ENCODE assay signal across 1 cellular context in the genomic region with DNA sequence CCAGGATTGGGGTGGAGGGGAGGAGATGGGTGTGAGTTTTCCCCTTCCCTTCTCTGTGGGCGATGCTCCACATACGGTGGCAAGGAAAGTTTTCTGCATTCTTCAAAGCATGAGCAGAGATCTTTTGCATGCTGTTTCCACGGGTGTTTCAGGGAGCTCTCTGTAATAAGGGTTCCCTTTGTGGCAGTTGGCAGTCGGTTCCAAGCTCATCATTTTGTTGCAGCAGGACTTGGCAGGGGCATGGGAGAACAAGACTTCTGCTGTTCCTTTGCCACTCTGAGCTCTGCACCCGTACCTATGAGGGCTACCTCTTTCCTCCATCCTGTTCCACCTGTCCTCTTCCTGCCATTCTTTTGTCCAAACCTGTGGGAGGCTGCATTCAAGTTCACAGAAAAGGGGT.
TF ChIP-seq lines count a peak whose summit lies in the region.

No MANE protein-coding gene starts in this region.

TF ChIP-seq in GM23338, 12 proteins besides CTCF, POLR2A, EP300 and RAD21 (continued from another document):
- TF ChIP-seq, protein P1, sequence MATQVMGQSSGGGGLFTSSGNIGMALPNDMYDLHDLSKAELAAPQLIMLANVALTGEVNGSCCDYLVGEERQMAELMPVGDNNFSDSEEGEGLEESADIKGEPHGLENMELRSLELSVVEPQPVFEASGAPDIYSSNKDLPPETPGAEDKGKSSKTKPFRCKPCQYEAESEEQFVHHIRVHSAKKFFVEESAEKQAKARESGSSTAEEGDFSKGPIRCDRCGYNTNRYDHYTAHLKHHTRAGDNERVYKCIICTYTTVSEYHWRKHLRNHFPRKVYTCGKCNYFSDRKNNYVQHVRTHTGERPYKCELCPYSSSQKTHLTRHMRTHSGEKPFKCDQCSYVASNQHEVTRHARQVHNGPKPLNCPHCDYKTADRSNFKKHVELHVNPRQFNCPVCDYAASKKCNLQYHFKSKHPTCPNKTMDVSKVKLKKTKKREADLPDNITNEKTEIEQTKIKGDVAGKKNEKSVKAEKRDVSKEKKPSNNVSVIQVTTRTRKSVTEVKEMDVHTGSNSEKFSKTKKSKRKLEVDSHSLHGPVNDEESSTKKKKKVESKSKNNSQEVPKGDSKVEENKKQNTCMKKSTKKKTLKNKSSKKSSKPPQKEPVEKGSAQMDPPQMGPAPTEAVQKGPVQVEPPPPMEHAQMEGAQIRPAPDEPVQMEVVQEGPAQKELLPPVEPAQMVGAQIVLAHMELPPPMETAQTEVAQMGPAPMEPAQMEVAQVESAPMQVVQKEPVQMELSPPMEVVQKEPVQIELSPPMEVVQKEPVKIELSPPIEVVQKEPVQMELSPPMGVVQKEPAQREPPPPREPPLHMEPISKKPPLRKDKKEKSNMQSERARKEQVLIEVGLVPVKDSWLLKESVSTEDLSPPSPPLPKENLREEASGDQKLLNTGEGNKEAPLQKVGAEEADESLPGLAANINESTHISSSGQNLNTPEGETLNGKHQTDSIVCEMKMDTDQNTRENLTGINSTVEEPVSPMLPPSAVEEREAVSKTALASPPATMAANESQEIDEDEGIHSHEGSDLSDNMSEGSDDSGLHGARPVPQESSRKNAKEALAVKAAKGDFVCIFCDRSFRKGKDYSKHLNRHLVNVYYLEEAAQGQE (IDR thresholded peaks at IDR 0.05; ENCODE audit: unreplicated experiment): no peak
- TF ChIP-seq POLR2AphosphoS5 (IDR thresholded peaks at IDR 0.05; ENCODE audit: low read depth) (no peak), STAT1 (IDR thresholded peaks at IDR 0.05; ENCODE audit: unreplicated experiment) (no peak), JUNB (IDR thresholded peaks at IDR 0.05; ENCODE audit: unreplicated experiment) (no peak)
- TF ChIP-seq, protein P2, sequence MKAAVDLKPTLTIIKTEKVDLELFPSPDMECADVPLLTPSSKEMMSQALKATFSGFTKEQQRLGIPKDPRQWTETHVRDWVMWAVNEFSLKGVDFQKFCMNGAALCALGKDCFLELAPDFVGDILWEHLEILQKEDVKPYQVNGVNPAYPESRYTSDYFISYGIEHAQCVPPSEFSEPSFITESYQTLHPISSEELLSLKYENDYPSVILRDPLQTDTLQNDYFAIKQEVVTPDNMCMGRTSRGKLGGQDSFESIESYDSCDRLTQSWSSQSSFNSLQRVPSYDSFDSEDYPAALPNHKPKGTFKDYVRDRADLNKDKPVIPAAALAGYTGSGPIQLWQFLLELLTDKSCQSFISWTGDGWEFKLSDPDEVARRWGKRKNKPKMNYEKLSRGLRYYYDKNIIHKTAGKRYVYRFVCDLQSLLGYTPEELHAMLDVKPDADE (IDR thresholded peaks at IDR 0.05): no peak
